Comparison of ENCODE assay signal across 10 cellular contexts in genomic region chr10:48444861-48445841, GRCh38.
DNase-seq lines count a peak whose midpoint lies in the region; ATAC-seq and TF ChIP-seq lines count a peak whose summit lies in the region.
"Had no signal": no experiment of that assay in that cellular context is flagged by ENCODE, and none has a peak within 500 bp of the region (broad histone marks: within the 10 kb centered on the region; RNA-seq: fewer than 3 reads in every experiment).

No MANE protein-coding gene starts in this region.

- H3K4me3 ChIP-seq in PC-3 (ENCODE audit: low read length): no peak overlapping the region

- ATAC-seq in PC-3 (peak; percentile 28; the same call in 1 of the 2 replicates), HG03280 (IDR thresholded peaks at IDR 0.05; ENCODE audit: unreplicated experiment) (no peak)
- ATAC-seq: activated naive CD8-positive, alpha-beta T cell treated with anti-CD3 and anti-CD28 coated beads, Interleukin-2, amount 50 U/mL, for 24 hours had no signal

- no peaks in the 10 kb centered on the region for H3K36me3 ChIP-seq in PC-3 (ENCODE audit: low read depth, low read length)
- H3K36me3 ChIP-seq: neutrophil had no signal

- POLR2A ChIA-PET in PC-3 (lab: Charles Lee; ENCODE audit: unreplicated experiment): no interaction called here

- DNase-seq in AG20443 (ENCODE audit: low spot score): peak; percentile 17
- peak; percentile 12 for DNase-seq in GM13977 (ENCODE audit: low spot score)
- peak; percentile 59 for DNase-seq in PC-3
- peak; percentile 60 for DNase-seq in iPS-NIHi7 (ENCODE audit: extremely low spot score)
- DNase-seq in MV-4-11 (lab: John Stamatoyannopoulos, UW): no peak
- DNase-seq in midbrain (lab: John Stamatoyannopoulos, UW): no peak
- DNase-seq in foreskin melanocyte: no peak
- DNase-seq: activated naive CD8-positive, alpha-beta T cell treated with anti-CD3 and anti-CD28 coated beads, Interleukin-2, amount 50 U/mL, for 24 hours had no signal

- no peaks in the 10 kb centered on the region for H3F3A ChIP-seq in PC-3 (ENCODE audit: low read length, unreplicated experiment)

- peaks cover 5% of the 10 kb centered on the region; the same call in 1 of the 2 replicates for H3K4me1 ChIP-seq in PC-3 (ENCODE audit: insufficient read depth, low read length)

- no peaks in the 10 kb centered on the region for H3K79me2 ChIP-seq in PC-3 (ENCODE audit: low read length)

- intact Hi-C loops in PC-3 (cut with micrococcal nuclease): loop anchor here (1.0 kb wide), 1 partner anchor 61 kb away; no protein-coding TSS in a partner anchor

- no peaks in the 10 kb centered on the region for H4K20me1 ChIP-seq in PC-3 (ENCODE audit: low read length)

- BruUV-seq in PC-3 (replicated peaks; lab: Mats Ljungman, UMichigan): no TSS peak

- H3K9ac ChIP-seq in PC-3 (ENCODE audit: low read length): no peak overlapping the region

- TF ChIP-seq CTCF in GM13977 (IDR thresholded peaks at IDR 0.05; ENCODE audit: extremely low read depth, insufficient read depth, missing control alignments) (no peak), PC-3 (conservative IDR thresholded peaks at IDR 0.05; ENCODE audit: low read depth, low read length) (no peak; the same call in 1 of the 2 replicates)

- H2AFZ ChIP-seq in PC-3 (ENCODE audit: low read length): no peak overlapping the region

- no peak overlapping the region for H3K4me2 ChIP-seq in PC-3 (ENCODE audit: low read length)

- H3K27me3 ChIP-seq in PC-3 (ENCODE audit: low read length): no peaks in the 10 kb centered on the region
- H3K27me3 ChIP-seq: neutrophil had no signal

- H3K9me3 ChIP-seq in PC-3 (ENCODE audit: low read length): no peaks in the 10 kb centered on the region
- H3K9me3 ChIP-seq: neutrophil had no signal

- CTCF ChIA-PET in PC-3 (lab: Charles Lee): interaction anchor here (0.6 to 1.5 kb wide), 5 partner anchors 52 to 211 kb away, joined by 3 to 16 read pairs (median 3); no protein-coding TSS in a partner anchor

- no peak overlapping the region for H3K27ac ChIP-seq in PC-3 (ENCODE audit: low read length)
- H3K27ac ChIP-seq: neutrophil had no signal

- no peaks in the 10 kb centered on the region for H3K9me2 ChIP-seq in PC-3 (replicated peaks; ENCODE audit: low read length)

- in situ Hi-C loops in GM13977 (cut with MboI; ENCODE audit: low pct_unique_long_range_greater_than_20kb, low sequenced_read_pairs, unreplicated experiment): no loop called here

Comparison
In these comparisons a context has a peak if more than half of its experiments do, and no peak if none do; other contexts are left out.
1. DNase-seq: peak in AG20443 (single experiment), GM13977 (single experiment), PC-3 (single experiment) and iPS-NIHi7 (single experiment); none in MV-4-11 (single experiment), midbrain (single experiment) and foreskin melanocyte (single experiment).